In genomic region chr2:38465789-38466127, GRCh38 we compare ENCODE assay signal across 9 cellular contexts.
DNase-seq lines count a peak whose midpoint lies in the region; ATAC-seq and TF ChIP-seq lines count a peak whose summit lies in the region.
"Had no signal": no experiment of that assay in that cellular context is flagged by ENCODE, and none has a peak within 500 bp of the region (broad histone marks: within the 10 kb centered on the region; RNA-seq: fewer than 3 reads in every experiment).

No MANE protein-coding gene starts in this region.

- TF ChIP-seq CTCF in right atrium auricular region (IDR thresholded peaks at IDR 0.05), result peak in 1 of 2 donors; percentile 51
- TF ChIP-seq CTCF in tibial nerve (IDR thresholded peaks at IDR 0.05), result peak in 3 of 5 experiments; percentile 13 to 23 (median 14)

- H3K4me3 Mint-ChIP-seq in activated CD8-positive, alpha-beta T cell treated with anti-CD3 and anti-CD28 coated beads, Interleukin-2, amount 10 ng/mL, durations not matched to agents 7 days and 5 days, result no peak overlapping the region
- H3K4me3 Mint-ChIP-seq: activated naive CD8-positive, alpha-beta T cell treated with anti-CD3 and anti-CD28 coated beads, Interleukin-2, amount 10 ng/mL, durations not matched to agents 7 days and 5 days had no signal

- H3K27me3 ChIP-seq in right atrium auricular region (no peaks in the 10 kb centered on the region), tibial nerve (no peaks in the 10 kb centered on the region)

- H3K4me1 Mint-ChIP-seq in activated CD8-positive, alpha-beta T cell treated with anti-CD3 and anti-CD28 coated beads, Interleukin-2, amount 10 ng/mL, durations not matched to agents 7 days and 5 days (ENCODE audit: low read depth), result peaks cover 3% of the 10 kb centered on the region

- no peak for TF ChIP-seq POLR2A in tibial nerve (IDR thresholded peaks at IDR 0.05)

- H3K36me3 Mint-ChIP-seq in activated CD8-positive, alpha-beta T cell treated with anti-CD3 and anti-CD28 coated beads, Interleukin-2, amount 10 ng/mL, durations not matched to agents 7 days and 5 days (ENCODE audit: low read depth), result no peaks in the 10 kb centered on the region
- H3K36me3 Mint-ChIP-seq: activated naive CD8-positive, alpha-beta T cell treated with anti-CD3 and anti-CD28 coated beads, Interleukin-2, amount 10 ng/mL, durations not matched to agents 7 days and 5 days had no signal

- no peaks in the 10 kb centered on the region for H3K4me1 ChIP-seq in right atrium auricular region
- H3K4me1 ChIP-seq in tibial nerve, result peaks cover 0 to 23% (median 0%) of the 10 kb centered on the region in 4 donors

- 66 to 71% methylated on average over 4 of the region's 4 CpGs for WGBS in tibial nerve, 2 donors

- POLR2A ChIA-PET in activated CD8-positive, alpha-beta T cell treated with anti-CD3 and anti-CD28 coated beads, Interleukin-2, amount 10 ng/mL, durations not matched to agents 7 days and 5 days (lab: Charles Lee), result no interaction called here

- H3K9me3 ChIP-seq in right atrium auricular region, result no peaks in the 10 kb centered on the region
- H3K9me3 ChIP-seq in tibial nerve, result no peaks in the 10 kb centered on the region

- H3K27ac ChIP-seq in right atrium auricular region (no peak overlapping the region), tibial nerve (no peak overlapping the region)

- no peaks in the 10 kb centered on the region for H3K9me3 Mint-ChIP-seq in activated CD8-positive, alpha-beta T cell treated with anti-CD3 and anti-CD28 coated beads, Interleukin-2, amount 10 ng/mL, durations not matched to agents 7 days and 5 days (ENCODE audit: insufficient read depth)
- H3K9me3 Mint-ChIP-seq: activated naive CD8-positive, alpha-beta T cell treated with anti-CD3 and anti-CD28 coated beads, Interleukin-2, amount 10 ng/mL, durations not matched to agents 7 days and 5 days had no signal

- peak; percentile 58 for TF ChIP-seq RAD21 in Ishikawa (IDR thresholded peaks at IDR 0.05; ENCODE audit: low read depth)

- intact Hi-C loops in Right ventricle myocardium inferior (cut with DNase I), result loop anchor here (5.0 kb wide), 2 partner anchors 88 to 148 kb away; partner anchors contain the start of gene ATL2

- TF ChIP-seq EP300 in Ishikawa (IDR thresholded peaks at IDR 0.05; ENCODE audit: borderline replicate concordance) (no peak), tibial nerve (IDR thresholded peaks at IDR 0.05) (no peak)

- H3K36me3 ChIP-seq in right atrium auricular region (no peaks in the 10 kb centered on the region), tibial nerve (no peaks in the 10 kb centered on the region)

- H3K27me3 Mint-ChIP-seq in activated CD8-positive, alpha-beta T cell treated with anti-CD3 and anti-CD28 coated beads, Interleukin-2, amount 10 ng/mL, durations not matched to agents 7 days and 5 days (ENCODE audit: low read depth), result peaks cover 3% of the 10 kb centered on the region

- DNase-seq in Right ventricle myocardium inferior (ENCODE audit: missing footprints) (no peak), right atrium auricular region (ENCODE audit: low spot score) (no peak), iPS-NIHi7 (ENCODE audit: extremely low spot score) (peak; percentile 86), tibial nerve (ENCODE audit: low spot score in 2 of 2) (peak in 1 of 2 donors; percentile 11), COR-L47 (lab: John Stamatoyannopoulos, UW) (no peak)
- DNase-seq in activated CD8-positive, alpha-beta T cell treated with anti-CD3 and anti-CD28 coated beads, Interleukin-2, amount 10 ng/mL, durations not matched to agents 7 days and 5 days, result peak; percentile 27
- DNase-seq: activated naive CD8-positive, alpha-beta T cell treated with anti-CD3 and anti-CD28 coated beads, Interleukin-2, amount 10 ng/mL, durations not matched to agents 7 days and 5 days had no signal

- CTCF ChIA-PET in activated CD8-positive, alpha-beta T cell treated with anti-CD3 and anti-CD28 coated beads, Interleukin-2, amount 10 ng/mL, durations not matched to agents 7 days and 5 days (lab: Charles Lee), result interaction anchor here (0.8 to 1.4 kb wide), 10 partner anchors 9 to 197 kb away, joined by 3 to 11 read pairs (median 6); partner anchors contain the start of gene ATL2

- ATAC-seq in Right ventricle myocardium inferior (peak; percentile 48), GM19452 (IDR thresholded peaks at IDR 0.05; ENCODE audit: unreplicated experiment) (no peak)
- ATAC-seq in activated CD8-positive, alpha-beta T cell treated with anti-CD3 and anti-CD28 coated beads, Interleukin-2, amount 10 ng/mL, durations not matched to agents 7 days and 5 days, result no peak

- peak overlapping the region; percentile 29 for H3K27ac Mint-ChIP-seq in activated CD8-positive, alpha-beta T cell treated with anti-CD3 and anti-CD28 coated beads, Interleukin-2, amount 10 ng/mL, durations not matched to agents 7 days and 5 days
- H3K27ac Mint-ChIP-seq: activated naive CD8-positive, alpha-beta T cell treated with anti-CD3 and anti-CD28 coated beads, Interleukin-2, amount 10 ng/mL, durations not matched to agents 7 days and 5 days had no signal

- no peak overlapping the region for H3K4me3 ChIP-seq in right atrium auricular region
- no peak overlapping the region for H3K4me3 ChIP-seq in tibial nerve

TF ChIP-seq in Ishikawa, 13 proteins besides CTCF, POLR2A, EP300 and RAD21:
- TF ChIP-seq ZBTB7A (IDR thresholded peaks at IDR 0.05; ENCODE audit: low read depth), result no peak
- no peak for TF ChIP-seq REST (IDR thresholded peaks at IDR 0.05; ENCODE audit: low read depth)
- no peak for TF ChIP-seq CREB1 (IDR thresholded peaks at IDR 0.05; ENCODE audit: low read depth)
- TF ChIP-seq TEAD4 (IDR thresholded peaks at IDR 0.05), result no peak
- no peak for TF ChIP-seq USF1 (IDR thresholded peaks at IDR 0.05)
- no peak for TF ChIP-seq EGR1 (IDR thresholded peaks at IDR 0.05)
- no peak for TF ChIP-seq TCF12 (IDR thresholded peaks at IDR 0.05; ENCODE audit: low read depth)
- no peak for TF ChIP-seq FOXM1 (IDR thresholded peaks at IDR 0.05; ENCODE audit: borderline replicate concordance, low read depth)
- TF ChIP-seq MAX (IDR thresholded peaks at IDR 0.05), result no peak
- no peak for TF ChIP-seq YY1 (IDR thresholded peaks at IDR 0.05; ENCODE audit: low read depth)
- no peak for TF ChIP-seq CEBPB (IDR thresholded peaks at IDR 0.05)
- TF ChIP-seq NFIC (IDR thresholded peaks at IDR 0.05), result no peak
- TF ChIP-seq TAF1 (IDR thresholded peaks at IDR 0.05; ENCODE audit: low read depth), result no peak

Comparison
In these comparisons a context has a peak if more than half of its experiments do, and no peak if none do; other contexts are left out.
1. DNase-seq: peak in activated CD8-positive, alpha-beta T cell treated with anti-CD3 and anti-CD28 coated beads, Interleukin-2, amount 10 ng/mL, durations not matched to agents 7 days and 5 days (single experiment) and iPS-NIHi7 (single experiment); none in Right ventricle myocardium inferior (single experiment), right atrium auricular region (single experiment) and COR-L47 (single experiment).